ENCODE assay signal across 21 cellular contexts in the genomic region with DNA sequence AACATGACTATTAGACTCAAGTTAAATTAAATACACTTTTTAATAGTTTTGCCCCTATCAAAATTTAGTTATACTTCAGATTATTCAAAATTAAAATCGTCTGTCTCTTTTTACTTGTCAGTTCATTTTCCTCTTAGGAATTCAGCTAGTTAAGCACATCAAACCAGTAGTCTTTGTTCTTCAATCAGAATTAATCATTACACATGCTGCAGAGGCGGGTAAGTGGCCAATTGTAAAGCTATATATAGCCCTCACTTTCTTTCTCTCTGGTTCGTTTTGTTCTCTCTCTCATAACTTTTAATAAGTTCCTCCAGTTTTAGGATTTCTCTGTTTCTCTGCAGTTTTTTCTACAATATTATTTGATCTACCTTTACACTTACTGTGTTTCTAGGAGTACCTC.
"Had no signal": no experiment of that assay in that cellular context is flagged by ENCODE, and none has a peak within 500 bp of the region (broad histone marks: within the 10 kb centered on the region; RNA-seq: fewer than 3 reads in every experiment).

No MANE protein-coding gene starts in this region.

- DNase-seq: Kasumi-1, MM.1S, NCI-H1092 treated with DMSO at 0.1 percent for 48 hours, NCI-H1436, NCI-H187, NCI-H2029, NCI-H2081 treated with DMSO at 0.1 percent for 48 hours, NCI-H226, NCI-H446, NCI-H510A, NCI-H524 treated with DMSO at 0.1 percent for 48 hours, NCI-H774, PC-3, Peyer's patch, SHP77 treated with DMSO at 0.1 percent for 48 hours, SJCRH30 had no signal

- H3K4me3 ChIP-seq: K562, Peyer's patch, SJCRH30, SK-N-MC had no signal

- H3K36me3 ChIP-seq: Peyer's patch, SJCRH30 had no signal

- H3K27ac ChIP-seq: HL-60, KMS-11, Peyer's patch, SJCRH30, SK-N-MC had no signal

- H3K27me3 ChIP-seq: Peyer's patch, SJCRH30 had no signal

- H3K4me2 ChIP-seq: KMS-11 had no signal

- H3K4me1 ChIP-seq: Peyer's patch, SJCRH30 had no signal

- H3K9me3 ChIP-seq: Peyer's patch, SJCRH30 had no signal

- H3K9ac ChIP-seq: KMS-11 had no signal

- ATAC-seq: K562, PC-3, Right ventricle myocardium inferior had no signal
